ENCODE assay signal across 22 cellular contexts in the genomic region with DNA sequence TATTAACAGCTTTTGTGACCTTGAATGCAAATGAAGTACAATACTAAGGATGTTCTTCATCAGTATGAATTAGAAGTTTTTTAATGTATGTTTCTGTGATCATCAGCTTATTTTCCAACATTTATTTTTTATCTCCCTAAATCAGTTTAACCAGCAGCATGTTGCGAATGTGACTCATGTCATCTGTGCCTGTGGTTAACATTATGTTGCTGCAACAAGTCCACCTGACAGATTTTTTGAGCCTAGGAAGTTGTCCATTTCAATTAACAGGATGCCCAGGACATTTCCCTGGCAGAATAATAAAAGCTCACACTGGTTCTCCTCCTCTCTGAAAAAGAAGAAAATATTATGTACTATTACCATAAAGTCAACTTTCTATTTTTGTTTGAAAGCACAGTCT.
DNase-seq lines count a peak whose midpoint lies in the region; ATAC-seq, FAIRE-seq and TF ChIP-seq lines count a peak whose summit lies in the region.
"Had no signal": no experiment of that assay in that cellular context is flagged by ENCODE, and none has a peak within 500 bp of the region (broad histone marks: within the 10 kb centered on the region; RNA-seq: fewer than 3 reads in every experiment).

No MANE protein-coding gene starts in this region.

- no peak overlapping the region for H3K9ac ChIP-seq in kidney (ENCODE audit: low read length in 2 of 2)

- no peak overlapping the region for H3K27ac Mint-ChIP-seq in natural killer cell treated with Interleukin-12 subunit alpha and Interleukin-12 subunit beta and Interleukin-15 and Interleukin-18, amount 100 ng/mL, for 72 hours
- H3K27ac Mint-ChIP-seq: activated T-cell treated with anti-CD3 and anti-CD28 coated beads, Interleukin-2, amount 50 U/mL, for 24 hours; CD4-positive, CD25-positive, alpha-beta regulatory T cell had no signal

- intact Hi-C loops in kidney (cut with DNase I): no loop called here

- peaks cover 12% of the 10 kb centered on the region for H3K9me3 Mint-ChIP-seq in natural killer cell treated with Interleukin-12 subunit alpha and Interleukin-12 subunit beta and Interleukin-15 and Interleukin-18, amount 100 ng/mL, for 72 hours

- peak overlapping the region; percentile 45 for H3K4me3 Mint-ChIP-seq in natural killer cell treated with Interleukin-12 subunit alpha and Interleukin-12 subunit beta and Interleukin-15 and Interleukin-18, amount 100 ng/mL, for 72 hours
- H3K4me3 Mint-ChIP-seq: activated T-cell treated with anti-CD3 and anti-CD28 coated beads, Interleukin-2, amount 50 U/mL, for 24 hours; CD4-positive, CD25-positive, alpha-beta regulatory T cell had no signal

- H3K4me1 ChIP-seq in kidney (ENCODE audit: control insufficient read depth in 1 of 2, insufficient read depth in 1 of 2, low read depth in 1 of 2, low read length in 2 of 2): no peaks in the 10 kb centered on the region
- H3K4me1 ChIP-seq: ascending aorta, heart right ventricle, left ventricle myocardium inferior had no signal

- ATAC-seq in GM19043 (IDR thresholded peaks at IDR 0.05; ENCODE audit: low read depth, unreplicated experiment) (peak; percentile 29), HG03460 (IDR thresholded peaks at IDR 0.05; ENCODE audit: unreplicated experiment) (peak; percentile 19)
- no peak for ATAC-seq in natural killer cell treated with Interleukin-12 subunit alpha and Interleukin-12 subunit beta and Interleukin-15 and Interleukin-18, amount 100 ng/mL, for 72 hours
- ATAC-seq: heart right ventricle had no signal

- DNase-seq in bronchial epithelial cell (ENCODE audit: low read depth) (peak; percentile 17), GOT3 (lab: John Stamatoyannopoulos, UW) (no peak), kidney (no peak)
- no peak for DNase-seq in natural killer cell treated with Interleukin-12 subunit alpha and Interleukin-12 subunit beta and Interleukin-15 and Interleukin-18, amount 100 ng/mL, for 72 hours (ENCODE audit: low spot score)
- no peak for DNase-seq in activated effector memory CD4-positive, alpha-beta T cell treated with anti-CD3 and anti-CD28 coated beads, Interleukin-2, amount 50 U/mL, for 16 hours
- DNase-seq: activated CD4-positive, alpha-beta T cell treated with anti-CD3 and anti-CD28 coated beads for 4 hours; activated T-cell treated with anti-CD3 and anti-CD28 coated beads, Interleukin-2, amount 50 U/mL, for 24 hours; CD4-positive, CD25-positive, alpha-beta regulatory T cell; GF-D8; heart right ventricle; left ventricle myocardium inferior; NCI-H1048; NCI-H446; substantia nigra; T-helper 2 cell had no signal

- no peaks in the 10 kb centered on the region for H3K27me3 Mint-ChIP-seq in natural killer cell treated with Interleukin-12 subunit alpha and Interleukin-12 subunit beta and Interleukin-15 and Interleukin-18, amount 100 ng/mL, for 72 hours
- H3K27me3 Mint-ChIP-seq: activated T-cell treated with anti-CD3 and anti-CD28 coated beads, Interleukin-2, amount 50 U/mL, for 24 hours; CD4-positive, CD25-positive, alpha-beta regulatory T cell had no signal

- FAIRE-seq in bronchial epithelial cell (lab: Jason Lieb, UNC) (no peak), kidney (lab: Jason Lieb, UNC) (no peak)
- FAIRE-seq: HTR-8/SVneo, RCC 7860 had no signal

- H3K36me3 ChIP-seq in bronchial epithelial cell (ENCODE audit: control insufficient read depth, insufficient read depth, low read length) (no peaks in the 10 kb centered on the region), kidney (ENCODE audit: control insufficient read depth in 1 of 2, insufficient read depth in 2 of 2, low read length in 2 of 2) (no peaks in the 10 kb centered on the region)
- H3K36me3 ChIP-seq: ascending aorta, heart right ventricle, left ventricle myocardium inferior, neutrophil had no signal

- TF ChIP-seq CTCF in bronchial epithelial cell (IDR thresholded peaks at IDR 0.05; ENCODE audit: insufficient read depth, low read length, severe bottlenecking): no peak
- no peak for TF ChIP-seq CTCF in kidney (IDR thresholded peaks at IDR 0.05; ENCODE audit: borderline replicate concordance, extremely low read depth, insufficient read depth)

- no peaks in the 10 kb centered on the region for H3K9me3 ChIP-seq in kidney (ENCODE audit: control insufficient read depth in 1 of 2, low read length in 2 of 2)
- H3K9me3 ChIP-seq: ascending aorta, heart right ventricle, left ventricle myocardium inferior, neutrophil had no signal

- H3K4me1 Mint-ChIP-seq in natural killer cell treated with Interleukin-12 subunit alpha and Interleukin-12 subunit beta and Interleukin-15 and Interleukin-18, amount 100 ng/mL, for 72 hours (ENCODE audit: low read depth in 2 of 2): peaks cover 0 to 15% of the 10 kb centered on the region in 2 donors
- H3K4me1 Mint-ChIP-seq: CD4-positive, CD25-positive, alpha-beta regulatory T cell had no signal

- peaks cover 9% of the 10 kb centered on the region for H3K36me3 Mint-ChIP-seq in natural killer cell treated with Interleukin-12 subunit alpha and Interleukin-12 subunit beta and Interleukin-15 and Interleukin-18, amount 100 ng/mL, for 72 hours
- H3K36me3 Mint-ChIP-seq: CD4-positive, CD25-positive, alpha-beta regulatory T cell had no signal

- H3K4me3 ChIP-seq in bronchial epithelial cell (ENCODE audit: low read depth, low read length) (no peak overlapping the region), kidney (ENCODE audit: low read length in 2 of 2) (no peak overlapping the region)
- H3K4me3 ChIP-seq: ascending aorta, heart right ventricle, left ventricle myocardium inferior, skin epidermis had no signal

- no peak overlapping the region for H3K27ac ChIP-seq in kidney (ENCODE audit: low read depth in 2 of 2, low read length in 2 of 2)
- H3K27ac ChIP-seq: ascending aorta, heart right ventricle, left ventricle myocardium inferior, neutrophil, skin epidermis had no signal

- no peaks in the 10 kb centered on the region for H3K27me3 ChIP-seq in bronchial epithelial cell (ENCODE audit: control insufficient read depth, insufficient read depth, low read length)
- H3K27me3 ChIP-seq: ascending aorta, neutrophil had no signal

Comparison
In these comparisons a context has a peak if more than half of its experiments do, and no peak if none do; other contexts are left out.
1. ATAC-seq: peak in GM19043 (single experiment) and HG03460 (single experiment); none in natural killer cell treated with Interleukin-12 subunit alpha and Interleukin-12 subunit beta and Interleukin-15 and Interleukin-18, amount 100 ng/mL, for 72 hours (0 of 2).